Comparison of ENCODE assay signal across 16 cellular contexts in genomic region chr6:158853872-158854213, GRCh38. TPM values are rescaled to one million over a fixed set of nuclear protein-coding genes. Genes with fewer than 3 reads are reported as not detected.
DNase-seq lines count a peak whose midpoint lies in the region; ATAC-seq and TF ChIP-seq lines count a peak whose summit lies in the region.
"Had no signal": no experiment of that assay in that cellular context is flagged by ENCODE, and none has a peak within 500 bp of the region (broad histone marks: within the 10 kb centered on the region; RNA-seq: fewer than 3 reads in every experiment).

No MANE protein-coding gene starts in this region.

- H3K79me2 ChIP-seq in MM.1S (ENCODE audit: low read length) (no peaks in the 10 kb centered on the region), parathyroid adenoma (no peaks in the 10 kb centered on the region)

- no peaks in the 10 kb centered on the region for H3K27me3 ChIP-seq in CD4-positive, alpha-beta memory T cell (ENCODE audit: insufficient read depth, low read length)
- H3K27me3 ChIP-seq in MM.1S (replicated peaks; ENCODE audit: insufficient read depth, low read length) (no peaks in the 10 kb centered on the region), parathyroid adenoma (ENCODE audit: control insufficient read depth, insufficient read depth, low read length) (no peaks in the 10 kb centered on the region)
- H3K27me3 ChIP-seq: MG63, right atrium auricular region had no signal

- no peaks in the 10 kb centered on the region for H4K20me1 ChIP-seq in MM.1S (ENCODE audit: insufficient read depth, low read length)

- no peak overlapping the region for H3K4me3 Mint-ChIP-seq in CD4-positive, alpha-beta memory T cell
- H3K4me3 Mint-ChIP-seq: activated CD8-positive, alpha-beta T cell treated with anti-CD3 and anti-CD28 coated beads, Interleukin-2, amount 10 ng/mL, durations not matched to agents 7 days and 5 days; activated naive CD8-positive, alpha-beta T cell treated with anti-CD3 and anti-CD28 coated beads for 36 hours; dendritic cell treated with granulocyte-macrophage colony-stimulating factor and Interleukin-4, amounts not matched to agents 40 ng/mL and 50 ng/mL, for 4 days; mesothelial cell of epicardium; T-helper 17 cell; type B pancreatic cell had no signal

- ATAC-seq in GM18868 (IDR thresholded peaks at IDR 0.05; ENCODE audit: unreplicated experiment): no peak

- H3K4me1 Mint-ChIP-seq in CD4-positive, alpha-beta memory T cell: peaks cover 24 to 37% (median 28%) of the 10 kb centered on the region in 4 donors

- H3K4me1 ChIP-seq in CD4-positive, alpha-beta memory T cell (ENCODE audit: insufficient read depth, low read length): peaks cover 74% of the 10 kb centered on the region
- peaks cover 19% of the 10 kb centered on the region for H3K4me1 ChIP-seq in MM.1S (ENCODE audit: low read length)
- H3K4me1 ChIP-seq in parathyroid adenoma: peaks cover 60% of the 10 kb centered on the region

- no peaks in the 10 kb centered on the region for H3K36me3 ChIP-seq in CD4-positive, alpha-beta memory T cell (ENCODE audit: insufficient read depth, low read length)
- no peaks in the 10 kb centered on the region for H3K36me3 ChIP-seq in MM.1S (replicated peaks; ENCODE audit: insufficient read depth, low read length)
- H3K36me3 ChIP-seq in parathyroid adenoma (ENCODE audit: control insufficient read depth, insufficient read depth, low read length): no peaks in the 10 kb centered on the region
- H3K36me3 ChIP-seq: MG63, right atrium auricular region had no signal

- POLR2A ChIA-PET in CD4-positive, alpha-beta memory T cell (lab: Charles Lee; ENCODE audit: partially characterized antibody): interaction anchor here (0.7 to 9.6 kb wide), 32 partner anchors 9 to 210 kb away, joined by 3 to 544 read pairs (median 5); partner anchors contain the start of genes DYNLT1, EZR, SYTL3 and TAGAP

- peak overlapping the region; percentile 91 for H3K27ac ChIP-seq in CD4-positive, alpha-beta memory T cell (ENCODE audit: low read depth, low read length)
- H3K27ac ChIP-seq in MM.1S (ENCODE audit: low read length): peak overlapping the region; percentile 77
- peak overlapping the region; percentile 98 for H3K27ac ChIP-seq in epithelial cell of prostate
- H3K27ac ChIP-seq in parathyroid adenoma: peak overlapping the region; percentile 62
- H3K27ac ChIP-seq: right atrium auricular region had no signal

- CTCF ChIA-PET in CD4-positive, alpha-beta memory T cell (lab: Charles Lee; ENCODE audit: partially characterized antibody): interaction anchor here (0.9 to 5.1 kb wide), 7 partner anchors 14 to 117 kb away, joined by 3 to 58 read pairs (median 4); no protein-coding TSS in a partner anchor

- no peaks in the 10 kb centered on the region for H3K27me3 Mint-ChIP-seq in CD4-positive, alpha-beta memory T cell
- H3K27me3 Mint-ChIP-seq: activated naive CD8-positive, alpha-beta T cell treated with anti-CD3 and anti-CD28 coated beads for 36 hours; dendritic cell treated with granulocyte-macrophage colony-stimulating factor and Interleukin-4, amounts not matched to agents 40 ng/mL and 50 ng/mL, for 4 days; T-helper 17 cell; type B pancreatic cell had no signal

- H2AFZ ChIP-seq in MM.1S (ENCODE audit: low read length) (no peak overlapping the region), parathyroid adenoma (peak overlapping the region; percentile 71)

- no peak for DNase-seq in CD4-positive, alpha-beta memory T cell
- DNase-seq in MM.1S (no peak), epithelial cell of prostate (ENCODE audit: low read depth, low spot score) (no peak), GM20000 (ENCODE audit: low spot score) (no peak)
- no peak for DNase-seq in stimulated activated CD4-positive, alpha-beta T cell treated with anti-CD3 and anti-CD28 coated beads, Interleukin-2, amount 100 ng/mL, for 48 hours
- no peak for DNase-seq in activated CD4-positive, CD25-positive, alpha-beta regulatory T cell (lab: John Stamatoyannopoulos, UW)

- H3F3A ChIP-seq in MM.1S (ENCODE audit: insufficient read depth, low read length): 0 out of 2 replicates have a peak, but pooled peaks cover 3% of the 10 kb centered on the region

- no peaks in the 10 kb centered on the region for H3K9me2 ChIP-seq in MM.1S (replicated peaks; ENCODE audit: insufficient read depth, low read length)

- H3K27ac Mint-ChIP-seq in CD4-positive, alpha-beta memory T cell: no peak overlapping the region
- H3K27ac Mint-ChIP-seq: activated CD8-positive, alpha-beta T cell treated with anti-CD3 and anti-CD28 coated beads, Interleukin-2, amount 10 ng/mL, durations not matched to agents 7 days and 5 days; activated naive CD8-positive, alpha-beta T cell treated with anti-CD3 and anti-CD28 coated beads for 36 hours; dendritic cell treated with granulocyte-macrophage colony-stimulating factor and Interleukin-4, amounts not matched to agents 40 ng/mL and 50 ng/mL, for 4 days; mesothelial cell of epicardium; T-helper 17 cell; type B pancreatic cell had no signal

- H3K9ac ChIP-seq in MM.1S (ENCODE audit: low read length) (no peak overlapping the region; the same call in 1 of the 2 replicates), parathyroid adenoma (no peak overlapping the region)

- H3K4me2 ChIP-seq in MM.1S (ENCODE audit: low read depth, low read length) (peak overlapping the region; percentile 43; the same call in 1 of the 2 replicates), parathyroid adenoma (ENCODE audit: low read length) (peak overlapping the region; percentile 35)

- no peaks in the 10 kb centered on the region for H3K36me3 Mint-ChIP-seq in CD4-positive, alpha-beta memory T cell
- H3K36me3 Mint-ChIP-seq: activated naive CD8-positive, alpha-beta T cell treated with anti-CD3 and anti-CD28 coated beads for 36 hours; mesothelial cell of epicardium; type B pancreatic cell had no signal

- intact Hi-C loops in CD4-positive, alpha-beta memory T cell (cut with micrococcal nuclease): loop anchor here (1.0 to 10.0 kb wide), 5 partner anchors 15 to 209 kb away; partner anchors contain the start of genes DYNLT1 and TAGAP

- TF ChIP-seq CTCF in MM.1S (IDR thresholded peaks at IDR 0.05; ENCODE audit: low read length): no peak
- no peak for TF ChIP-seq CTCF in parathyroid adenoma (IDR thresholded peaks at IDR 0.05)
- TF ChIP-seq CTCF in GM20000 (IDR thresholded peaks at IDR 0.05; ENCODE audit: extremely low read depth, missing control alignments): no peak

- H3K9me3 ChIP-seq in CD4-positive, alpha-beta memory T cell (ENCODE audit: control insufficient read depth in 1 of 2, low read length in 2 of 2): no peaks in the 10 kb centered on the region
- H3K9me3 ChIP-seq in MM.1S (replicated peaks; ENCODE audit: insufficient read depth, low read length) (no peaks in the 10 kb centered on the region), parathyroid adenoma (ENCODE audit: control insufficient read depth, low read length) (no peaks in the 10 kb centered on the region)
- H3K9me3 ChIP-seq: MG63, right atrium auricular region had no signal

- peak overlapping the region; percentile 53 to 81 for H3K4me3 ChIP-seq in CD4-positive, alpha-beta memory T cell (ENCODE audit: low read length in 2 of 2)
- H3K4me3 ChIP-seq in MM.1S (ENCODE audit: low read length) (0 out of 2 replicates have a peak overlapping the region, but pooled peaks have one; percentile 2), parathyroid adenoma (ENCODE audit: low read depth, low read length) (no peak overlapping the region)
- H3K4me3 ChIP-seq: MG63, right atrium auricular region had no signal

- H3K9me3 Mint-ChIP-seq in CD4-positive, alpha-beta memory T cell: peaks cover 0 to 2% (median 0%) of the 10 kb centered on the region in 8 donors
- H3K9me3 Mint-ChIP-seq: activated naive CD8-positive, alpha-beta T cell treated with anti-CD3 and anti-CD28 coated beads for 36 hours; dendritic cell treated with granulocyte-macrophage colony-stimulating factor and Interleukin-4, amounts not matched to agents 40 ng/mL and 50 ng/mL, for 4 days; mesothelial cell of epicardium; type B pancreatic cell had no signal

RNA-seq across cellular contexts. Expression of gene EZR, which starts 34.7 kb away (rescaled TPM):
- 100 to 1,000 TPM; 264 to 277 TPM for total RNA-seq in CD4-positive, alpha-beta memory T cell
- polyA plus RNA-seq in CD4-positive, alpha-beta memory T cell: 100 to 1,000 TPM; 260 to 268 TPM
